ENCODE assay signal across 14 cellular contexts in genomic region chr2:227703280-227703732, GRCh38. TPM values are rescaled to one million over a fixed set of nuclear protein-coding genes. Genes with fewer than 3 reads are reported as not detected.
DNase-seq lines count a peak whose midpoint lies in the region; ATAC-seq and TF ChIP-seq lines count a peak whose summit lies in the region.
"Had no signal": no experiment of that assay in that cellular context is flagged by ENCODE, and none has a peak within 500 bp of the region (broad histone marks: within the 10 kb centered on the region; RNA-seq: fewer than 3 reads in every experiment).

No MANE protein-coding gene starts in this region.

- no TSS peak for BruUV-seq in Caco-2 (replicated peaks; lab: Mats Ljungman, UMichigan)

- H3K27me3 ChIP-seq in Caco-2 (replicated peaks; ENCODE audit: control insufficient read depth, insufficient read depth, low read length) (no peaks in the 10 kb centered on the region), lower lobe of right lung (ENCODE audit: low read depth) (no peaks in the 10 kb centered on the region)
- H3K27me3 ChIP-seq: thyroid gland had no signal

- no peak for TF ChIP-seq CTCF in Caco-2 (IDR thresholded peaks at IDR 0.05; ENCODE audit: insufficient read depth in 1 of 2, low read depth in 1 of 2, low read length in 1 of 2, severe bottlenecking in 1 of 2, unreplicated experiment in 1 of 2)
- no peak for TF ChIP-seq CTCF in lower lobe of right lung (IDR thresholded peaks at IDR 0.05)

- H3K36me3 Mint-ChIP-seq in Caco-2 (ENCODE audit: insufficient read depth, unreplicated experiment) = peaks cover 92% of the 10 kb centered on the region
- H3K36me3 Mint-ChIP-seq in activated CD8-positive, alpha-beta T cell treated with anti-CD3 and anti-CD28 coated beads, Interleukin-2, amount 10 ng/mL, durations not matched to agents 7 days and 5 days (ENCODE audit: low read depth) = no peaks in the 10 kb centered on the region

- H3K4me3 ChIP-seq in Caco-2 (ENCODE audit: low read depth, low read length) (no peak overlapping the region), lower lobe of right lung (no peak overlapping the region)
- H3K4me3 ChIP-seq: thyroid gland had no signal

- CTCF ChIA-PET in Caco-2 (lab: Charles Lee) = interaction anchor here (0.5 to 1.1 kb wide), 3 partner anchors 10 to 63 kb away, joined by 3 to 4 read pairs (median 3); no protein-coding TSS in a partner anchor
- CTCF ChIA-PET in activated CD8-positive, alpha-beta T cell treated with anti-CD3 and anti-CD28 coated beads, Interleukin-2, amount 10 ng/mL, durations not matched to agents 7 days and 5 days (lab: Charles Lee) = interaction anchor here (1.0 kb wide), 1 partner anchor 45 kb away, joined by 4 read pairs; no protein-coding TSS in a partner anchor

- H3K27ac ChIP-seq in lower lobe of right lung = peak overlapping the region; percentile 50
- H3K27ac ChIP-seq: thyroid gland had no signal

- H3K9me3 Mint-ChIP-seq in Caco-2 (ENCODE audit: unreplicated experiment) = no peaks in the 10 kb centered on the region
- no peaks in the 10 kb centered on the region for H3K9me3 Mint-ChIP-seq in activated CD8-positive, alpha-beta T cell treated with anti-CD3 and anti-CD28 coated beads, Interleukin-2, amount 10 ng/mL, durations not matched to agents 7 days and 5 days (ENCODE audit: insufficient read depth)

- H3K4me1 ChIP-seq in Caco-2 (peaks cover 51% of the 10 kb centered on the region), lower lobe of right lung (peaks cover 16% of the 10 kb centered on the region)
- H3K4me1 ChIP-seq: thyroid gland had no signal

- H3K36me3 ChIP-seq in Caco-2 (ENCODE audit: control insufficient read depth, insufficient read depth, low read length) (peaks cover 7% of the 10 kb centered on the region), lower lobe of right lung (no peaks in the 10 kb centered on the region)
- H3K36me3 ChIP-seq: thyroid gland had no signal

- H3K27me3 Mint-ChIP-seq in Caco-2 (ENCODE audit: insufficient read depth, unreplicated experiment) = no peaks in the 10 kb centered on the region
- no peaks in the 10 kb centered on the region for H3K27me3 Mint-ChIP-seq in activated CD8-positive, alpha-beta T cell treated with anti-CD3 and anti-CD28 coated beads, Interleukin-2, amount 10 ng/mL, durations not matched to agents 7 days and 5 days (ENCODE audit: low read depth)

- H3K9me3 ChIP-seq in Caco-2 (no peaks in the 10 kb centered on the region), lower lobe of right lung (peaks cover 3% of the 10 kb centered on the region)
- H3K9me3 ChIP-seq: thyroid gland had no signal

- POLR2A ChIA-PET in Caco-2 (lab: Charles Lee) = no interaction called here
- POLR2A ChIA-PET in activated CD8-positive, alpha-beta T cell treated with anti-CD3 and anti-CD28 coated beads, Interleukin-2, amount 10 ng/mL, durations not matched to agents 7 days and 5 days (lab: Charles Lee) = no interaction called here

- ATAC-seq in lower lobe of right lung (peak; percentile 89 to 92), HG02678 (IDR thresholded peaks at IDR 0.05; ENCODE audit: unreplicated experiment) (no peak), GM19452 (IDR thresholded peaks at IDR 0.05; ENCODE audit: unreplicated experiment) (no peak)
- no peak for ATAC-seq in activated CD8-positive, alpha-beta T cell treated with anti-CD3 and anti-CD28 coated beads, Interleukin-2, amount 10 ng/mL, durations not matched to agents 7 days and 5 days

- intact Hi-C loops in Caco-2 (cut with micrococcal nuclease; ENCODE audit: unreplicated experiment) = loop anchor here (1.0 to 5.0 kb wide), 6 partner anchors 15 to 576 kb away; partner anchors contain the start of gene SLC19A3
- intact Hi-C loops in lower lobe of right lung (cut with DNase I) = no loop called here

- H3K27ac Mint-ChIP-seq in Caco-2 (ENCODE audit: unreplicated experiment) = peak overlapping the region; percentile 96
- no peak overlapping the region for H3K27ac Mint-ChIP-seq in activated CD8-positive, alpha-beta T cell treated with anti-CD3 and anti-CD28 coated beads, Interleukin-2, amount 10 ng/mL, durations not matched to agents 7 days and 5 days

- DNase-seq in Caco-2 (peak; percentile 84 to 89), M059J (ENCODE audit: low read depth) (peak; percentile 75), dedifferentiated amniotic fluid mesenchymal stem cell (ENCODE audit: extremely low spot score) (peak; percentile 71), lower lobe of right lung (no peak)
- DNase-seq in stimulated activated CD4-positive, alpha-beta T cell treated with anti-CD3 and anti-CD28 coated beads, Interleukin-4, amount 100 ng/mL, for 24 hours = no peak
- DNase-seq in activated CD8-positive, alpha-beta T cell treated with anti-CD3 and anti-CD28 coated beads, Interleukin-2, amount 10 ng/mL, durations not matched to agents 7 days and 5 days = no peak
- DNase-seq: activated naive CD4-positive, alpha-beta T cell treated with Interleukin-2 at 50 U/mL for 16 hours; effector CD8-positive, alpha-beta T cell; NCI-H1930; thyroid gland had no signal

- peaks cover 34% of the 10 kb centered on the region for H3K4me1 Mint-ChIP-seq in Caco-2 (ENCODE audit: low read depth, unreplicated experiment)
- H3K4me1 Mint-ChIP-seq in activated CD8-positive, alpha-beta T cell treated with anti-CD3 and anti-CD28 coated beads, Interleukin-2, amount 10 ng/mL, durations not matched to agents 7 days and 5 days (ENCODE audit: low read depth) = no peaks in the 10 kb centered on the region

- peak overlapping the region; percentile 60 for H3K4me3 Mint-ChIP-seq in Caco-2 (ENCODE audit: unreplicated experiment)
- H3K4me3 Mint-ChIP-seq in activated CD8-positive, alpha-beta T cell treated with anti-CD3 and anti-CD28 coated beads, Interleukin-2, amount 10 ng/mL, durations not matched to agents 7 days and 5 days = no peak overlapping the region

RNA-seq across cellular contexts. Expression of gene SLC19A3, which starts 14.5 kb away (rescaled TPM):
- total RNA-seq in Caco-2 (2022) = 88.2 and 98.5 TPM in 2 replicates
- total RNA-seq in M059J (2014; rRNA removed; shearing (Covaris generic)) = not detected in 2 replicates
- 40.7 TPM for total RNA-seq in lower lobe of right lung
- not detected for total RNA-seq in activated CD8-positive, alpha-beta T cell treated with anti-CD3 and anti-CD28 coated beads, Interleukin-2, amount 10 ng/mL, durations not matched to agents 7 days and 5 days
- total RNA-seq: HT-29, osteocyte had no signal

RNA-seq across cellular contexts. Expression of gene SCYGR6, which starts 21.3 kb away (rescaled TPM):
- not detected in 2 replicates for total RNA-seq in Caco-2 (2022)
- not detected in 2 replicates for total RNA-seq in M059J (2014; rRNA removed; shearing (Covaris generic))
- total RNA-seq in lower lobe of right lung = not detected
- total RNA-seq in activated CD8-positive, alpha-beta T cell treated with anti-CD3 and anti-CD28 coated beads, Interleukin-2, amount 10 ng/mL, durations not matched to agents 7 days and 5 days = not detected
- total RNA-seq: HT-29, osteocyte, thyroid gland had no signal

RNA-seq across cellular contexts. Expression of gene SCYGR7, which starts 24.8 kb away (rescaled TPM):
- total RNA-seq in Caco-2 (2022) (not detected in 2 replicates), lower lobe of right lung (not detected)
- total RNA-seq in M059J (2014; rRNA removed; shearing (Covaris generic)) = not detected in 2 replicates
- total RNA-seq in activated CD8-positive, alpha-beta T cell treated with anti-CD3 and anti-CD28 coated beads, Interleukin-2, amount 10 ng/mL, durations not matched to agents 7 days and 5 days = not detected
- total RNA-seq: HT-29, osteocyte, thyroid gland had no signal

RNA-seq across cellular contexts. Expression of gene SCYGR5, which starts 36.7 kb away (rescaled TPM):
- total RNA-seq in Caco-2 (2022) (not detected in 2 replicates), lower lobe of right lung (not detected)
- total RNA-seq in M059J (2014; rRNA removed; shearing (Covaris generic)) = not detected in 2 replicates
- not detected for total RNA-seq in activated CD8-positive, alpha-beta T cell treated with anti-CD3 and anti-CD28 coated beads, Interleukin-2, amount 10 ng/mL, durations not matched to agents 7 days and 5 days
- total RNA-seq: HT-29, osteocyte, thyroid gland had no signal

RNA-seq across cellular contexts. Expression of gene SCYGR8, which starts 42.4 kb away (rescaled TPM):
- not detected in 2 replicates for total RNA-seq in Caco-2 (2022)
- total RNA-seq in M059J (2014; rRNA removed; shearing (Covaris generic)) = not detected in 2 replicates
- not detected for total RNA-seq in lower lobe of right lung
- total RNA-seq in activated CD8-positive, alpha-beta T cell treated with anti-CD3 and anti-CD28 coated beads, Interleukin-2, amount 10 ng/mL, durations not matched to agents 7 days and 5 days = not detected
- total RNA-seq: HT-29, osteocyte, thyroid gland had no signal

Comparison
In these comparisons a context has a peak if more than half of its experiments do, and no peak if none do; other contexts are left out.
1. DNase-seq: peak in Caco-2 (2 of 2), M059J (single experiment) and dedifferentiated amniotic fluid mesenchymal stem cell (single experiment); none in lower lobe of right lung (single experiment), stimulated activated CD4-positive, alpha-beta T cell treated with anti-CD3 and anti-CD28 coated beads, Interleukin-4, amount 100 ng/mL, for 24 hours (single experiment) and activated CD8-positive, alpha-beta T cell treated with anti-CD3 and anti-CD28 coated beads, Interleukin-2, amount 10 ng/mL, durations not matched to agents 7 days and 5 days (single experiment).
2. ATAC-seq: peak in lower lobe of right lung (2 of 2); none in HG02678 (single experiment), GM19452 (single experiment) and activated CD8-positive, alpha-beta T cell treated with anti-CD3 and anti-CD28 coated beads, Interleukin-2, amount 10 ng/mL, durations not matched to agents 7 days and 5 days (single experiment).
3. RNA of gene SLC19A3, which starts 14.5 kb away (total RNA-seq): 88.2 to 98.5 TPM in Caco-2 and 40.7 TPM in lower lobe of right lung (single experiment); not detected in M059J and not detected in activated CD8-positive, alpha-beta T cell treated with anti-CD3 and anti-CD28 coated beads, Interleukin-2, amount 10 ng/mL, durations not matched to agents 7 days and 5 days; every median in the first group is over 10 times any median in the second.